9 cellular contexts compared by ENCODE assay signal in genomic region chr3:155052470-155052869, GRCh38. TPM values are rescaled to one million over a fixed set of nuclear protein-coding genes. Genes with fewer than 3 reads are reported as not detected.
"Had no signal": no experiment of that assay in that cellular context is flagged by ENCODE, and none has a peak within 500 bp of the region (broad histone marks: within the 10 kb centered on the region; RNA-seq: fewer than 3 reads in every experiment).

No MANE protein-coding gene starts in this region.

- H3K4me2 ChIP-seq: KMS-11 had no signal

- DNase-seq: IMR-90, Karpas-422, KBM-7, KG1 had no signal

- H3K9ac ChIP-seq: KMS-11 had no signal

- H3K4me3 Mint-ChIP-seq: IgD-negative memory B cell had no signal

- H3K27ac Mint-ChIP-seq: IgD-negative memory B cell had no signal

- FAIRE-seq: HepG2, HTR-8/SVneo had no signal

- H3K27ac ChIP-seq: HL-60, KMS-11 had no signal

- H3K27me3 Mint-ChIP-seq: IgD-negative memory B cell had no signal

- ATAC-seq: HepG2 had no signal

RNA-seq across cellular contexts. Expression of gene MME, which starts 27.6 kb away (rescaled TPM):
- total RNA-seq: HepG2 had no signal
- polyA plus RNA-seq: HepG2 had no signal
